ENCODE assay signal across 2 cellular contexts in genomic region chr12:124344526-124344925, GRCh38.
TF ChIP-seq lines count a peak whose summit lies in the region.

No MANE protein-coding gene starts in this region.

TF ChIP-seq in HEK293, 187 proteins besides CTCF, POLR2A, EP300 and RAD21:
- TF ChIP-seq ZFHX2 (tag by site-specific recombination; conservative IDR thresholded peaks at IDR 0.05) (peak; percentile 30; the same call in 1 of the 2 replicates), IKZF3 (tag by site-specific recombination; IDR thresholded peaks at IDR 0.05) (no peak), PRDM1 (tag by site-specific recombination; IDR thresholded peaks at IDR 0.05) (no peak), ZNF791 (tag by site-specific recombination; IDR thresholded peaks at IDR 0.05) (no peak), ZNF280D (tag by site-specific recombination; IDR thresholded peaks at IDR 0.05) (no peak)
TF ChIP-seq in HEK293: peak in this region for 1.

TF ChIP-seq in K562, 482 proteins besides CTCF, POLR2A, EP300 and RAD21 (continued from another document):
- peak; percentile 43 for TF ChIP-seq POLR2G (IDR thresholded peaks at IDR 0.05; ENCODE audit: low read depth, low read length)
